Comparison of ENCODE assay signal across 8 cellular contexts in the genomic region with DNA sequence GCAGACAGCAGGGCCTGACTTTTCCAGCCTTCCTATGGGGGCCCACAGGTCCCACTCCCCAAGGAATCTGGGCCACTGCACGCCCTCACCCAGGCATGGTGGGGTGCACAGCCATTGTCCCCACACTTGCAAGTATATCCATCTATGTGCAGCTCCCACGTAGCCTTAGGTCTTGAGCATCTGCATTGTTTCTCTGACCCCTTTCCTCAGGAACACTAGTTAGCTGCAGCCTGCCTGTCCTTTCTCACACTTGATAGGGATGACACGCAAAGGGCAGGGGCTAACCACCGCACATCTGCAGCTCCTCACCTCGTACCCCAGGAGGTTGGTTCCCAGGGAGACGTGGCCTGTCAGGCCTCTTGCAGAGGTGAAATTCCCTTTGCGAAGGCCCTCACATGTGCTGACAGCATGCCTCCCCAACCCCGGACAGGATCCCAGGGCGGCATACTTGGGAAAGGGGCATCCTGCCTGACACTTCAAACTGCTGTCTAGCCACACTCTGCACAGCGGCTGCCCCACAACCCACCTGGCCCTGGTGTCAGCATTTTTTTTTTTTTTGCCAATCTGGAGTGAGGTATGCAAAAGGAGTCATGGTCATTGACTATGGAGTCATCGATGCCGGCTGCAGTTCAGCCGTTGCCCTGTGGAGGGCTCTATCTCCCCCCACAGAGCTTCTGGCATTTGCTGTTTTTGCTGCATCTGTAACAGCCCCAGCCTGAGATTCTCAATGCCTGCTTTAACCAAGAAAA. TPM values are rescaled to one million over a fixed set of nuclear protein-coding genes. Genes with fewer than 3 reads are reported as not detected.
DNase-seq lines count a peak whose midpoint lies in the region; ATAC-seq and TF ChIP-seq lines count a peak whose summit lies in the region.

No MANE protein-coding gene starts in this region.

- peaks cover 38% of the 10 kb centered on the region for H3K4me1 Mint-ChIP-seq in activated T-cell treated with anti-CD3 and anti-CD28 coated beads, Interleukin-2, amount 50 U/mL, for 4 hours (ENCODE audit: low read depth)

- H3K36me3 Mint-ChIP-seq in activated T-cell treated with anti-CD3 and anti-CD28 coated beads, Interleukin-2, amount 50 U/mL, for 4 hours (ENCODE audit: insufficient read depth), result no peaks in the 10 kb centered on the region

- DNase-seq in COLO829 (ENCODE audit: low spot score), result peak; percentile 71
- peak; percentile 77 for DNase-seq in GM20000 (ENCODE audit: low spot score)
- peak; percentile 20 for DNase-seq in NCI-H446 treated with DMSO at 0.1 percent for 48 hours (lab: John Stamatoyannopoulos, UW)
- no peak for DNase-seq in activated T-cell treated with anti-CD3 and anti-CD28 coated beads, Interleukin-2, amount 50 U/mL, for 4 hours
- peak; percentile 67 to 89 for DNase-seq in foreskin fibroblast
- DNase-seq in occipital lobe (lab: John Stamatoyannopoulos, UW), result peak; percentile 44

- H3K4me3 ChIP-seq in foreskin fibroblast (ENCODE audit: low read depth in 1 of 2, low read length in 2 of 2), result no peak overlapping the region

- peak overlapping the region; percentile 35 for H3K4me3 Mint-ChIP-seq in activated T-cell treated with anti-CD3 and anti-CD28 coated beads, Interleukin-2, amount 50 U/mL, for 4 hours

- ATAC-seq in activated T-cell treated with anti-CD3 and anti-CD28 coated beads, Interleukin-2, amount 50 U/mL, for 4 hours, result no peak
- ATAC-seq in GM19324 (IDR thresholded peaks at IDR 0.05; ENCODE audit: low FRiP score, unreplicated experiment) (no peak), GM18873 (IDR thresholded peaks at IDR 0.05; ENCODE audit: low FRiP score, unreplicated experiment) (no peak)

- H3K27me3 Mint-ChIP-seq in activated T-cell treated with anti-CD3 and anti-CD28 coated beads, Interleukin-2, amount 50 U/mL, for 4 hours (ENCODE audit: low read depth), result no peaks in the 10 kb centered on the region

- no peaks in the 10 kb centered on the region for H3K9me3 Mint-ChIP-seq in activated T-cell treated with anti-CD3 and anti-CD28 coated beads, Interleukin-2, amount 50 U/mL, for 4 hours

- TF ChIP-seq CTCF in GM20000 (IDR thresholded peaks at IDR 0.05; ENCODE audit: extremely low read depth, missing control alignments), result peak; percentile 50
- peak; percentile 82 for TF ChIP-seq CTCF in foreskin fibroblast (IDR thresholded peaks at IDR 0.05; ENCODE audit: low read depth, low read length)

RNA-seq across cellular contexts. Expression of a gene that starts 5.0 kb away (rescaled TPM):
- 10 to 100 TPM; 42.2 to 49.0 (median 45.4) TPM for total RNA-seq in activated T-cell treated with anti-CD3 and anti-CD28 coated beads, Interleukin-2, amount 50 U/mL, for 4 hours
- total RNA-seq in occipital lobe, result 17.2 TPM

RNA-seq across cellular contexts. Expression of a gene that starts 5.2 kb away (rescaled TPM):
- total RNA-seq in activated T-cell treated with anti-CD3 and anti-CD28 coated beads, Interleukin-2, amount 50 U/mL, for 4 hours, result 10 to 100 TPM; 28.9 to 30.0 (median 29.6) TPM
- total RNA-seq in occipital lobe, result 59.3 TPM
